In the genomic region with DNA sequence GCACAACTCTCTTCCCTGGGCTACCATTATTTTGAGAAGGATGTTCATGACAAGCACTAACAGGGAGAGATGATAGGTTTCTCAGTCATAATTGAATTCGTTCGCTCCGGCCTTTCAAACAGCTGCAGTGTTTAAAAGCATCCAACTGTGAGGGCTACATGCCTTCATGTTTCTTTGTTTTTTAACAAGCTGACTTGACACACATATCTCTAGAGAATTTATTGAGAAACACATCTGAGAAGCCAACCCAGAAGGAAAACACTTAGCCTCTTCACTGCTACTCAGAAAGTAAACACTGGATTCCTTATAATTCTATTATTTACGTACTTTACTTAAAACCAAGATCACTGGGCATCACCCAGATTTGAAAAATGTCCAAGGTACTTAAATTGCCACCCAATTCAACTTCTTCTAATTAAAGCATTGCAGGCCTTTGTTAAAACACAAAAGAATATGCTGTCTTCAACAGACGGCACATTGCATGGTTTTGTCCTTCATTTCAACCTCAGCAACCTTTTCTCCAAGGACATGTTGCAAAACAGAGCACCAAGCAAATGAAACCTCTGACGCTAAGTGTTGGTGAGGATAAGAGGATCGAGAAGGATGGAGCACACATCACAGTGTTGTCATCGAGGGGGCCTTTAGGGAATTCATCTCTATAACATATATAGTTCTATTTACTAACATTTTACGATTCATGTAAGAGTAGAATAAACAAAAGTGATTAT, we compare ENCODE assay signal across 15 cellular contexts.
DNase-seq lines count a peak whose midpoint lies in the region; ATAC-seq, FAIRE-seq and TF ChIP-seq lines count a peak whose summit lies in the region.
"Had no signal": no experiment of that assay in that cellular context is flagged by ENCODE, and none has a peak within 500 bp of the region (broad histone marks: within the 10 kb centered on the region; RNA-seq: fewer than 3 reads in every experiment).

No MANE protein-coding gene starts in this region.

- H3K4me1 ChIP-seq in mesenchymal stem cell (ENCODE audit: control insufficient read depth, insufficient read depth, low read depth, low read length) (peaks cover 3% of the 10 kb centered on the region), aorta (ENCODE audit: control insufficient read depth in 1 of 2, insufficient read depth in 2 of 2, low read length in 2 of 2) (no peaks in the 10 kb centered on the region)

- H3K14ac ChIP-seq in mesenchymal stem cell (ENCODE audit: low read length in 2 of 2), result no peak overlapping the region

- WGBS in mesenchymal stem cell, result 40% methylated on average over 5 of the region's 9 CpGs
- 86 to 92% methylated on average over 9 of the region's 9 CpGs for WGBS in aorta, 2 donors

- peaks cover 8% of the 10 kb centered on the region for H3K79me1 ChIP-seq in mesenchymal stem cell (replicated peaks; ENCODE audit: low read length, poor library complexity, severe bottlenecking)

- H4K8ac ChIP-seq in mesenchymal stem cell (ENCODE audit: low read length), result no peak overlapping the region

- H2BK12ac ChIP-seq in mesenchymal stem cell (ENCODE audit: low read length in 2 of 2), result no peak overlapping the region

- no peak overlapping the region for H3K4me2 ChIP-seq in mesenchymal stem cell (ENCODE audit: low read length, poor library complexity, severe bottlenecking)

- H2BK5ac ChIP-seq in mesenchymal stem cell (ENCODE audit: low read depth, low read length, poor library complexity, severe bottlenecking), result no peak overlapping the region

- H3K4me3 ChIP-seq in mesenchymal stem cell (ENCODE audit: insufficient read depth in 1 of 2, low read depth in 1 of 2, low read length in 2 of 2) (peak overlapping the region in 1 of 2 experiments; percentile 43), aorta (ENCODE audit: low read length in 2 of 2) (no peak overlapping the region), brain microvascular endothelial cell (ENCODE audit: low read depth, low read length) (no peak overlapping the region)

- H3K36me3 Mint-ChIP-seq in activated CD4-positive, alpha-beta T cell treated with anti-CD3 and anti-CD28 coated beads, Interleukin-2, amount 10 ng/mL, durations not matched to agents 24 days and 14 days (ENCODE audit: low read depth), result no peaks in the 10 kb centered on the region
- H3K36me3 Mint-ChIP-seq: natural killer cell had no signal

- H2AK5ac ChIP-seq in mesenchymal stem cell (ENCODE audit: low read length, severe bottlenecking), result no peak overlapping the region

- H3K23ac ChIP-seq in mesenchymal stem cell (ENCODE audit: low read length in 2 of 2), result no peak overlapping the region

- H2BK15ac ChIP-seq in mesenchymal stem cell (ENCODE audit: low read depth, poor library complexity, severe bottlenecking), result no peak overlapping the region

- peak; percentile 31 for DNase-seq in activated CD4-positive, alpha-beta T cell treated with anti-CD3 and anti-CD28 coated beads, Interleukin-2, amount 10 ng/mL, durations not matched to agents 24 days and 14 days
- DNase-seq in activated CD4-positive, alpha-beta T cell treated with anti-CD3 and anti-CD28 coated beads, Interleukin-2, amount 50 U/mL, for 48 hours, result no peak
- peak; percentile 61 for DNase-seq in mesenchymal stem cell
- DNase-seq in aorta, result no peak
- no peak for DNase-seq in brain microvascular endothelial cell
- no peak for DNase-seq in NCI-H524 (lab: John Stamatoyannopoulos, UW)
- DNase-seq: activated naive CD4-positive, alpha-beta T cell treated with anti-CD3 and anti-CD28 coated beads, Interleukin-2, amount 50 U/mL, for 16 hours; cortex of kidney; natural killer cell; stimulated activated CD4-positive, alpha-beta T cell treated with anti-CD3 and anti-CD28 coated beads, Interleukin-15, amount 100 ng/mL, for 24 hours; stimulated activated CD8-positive, alpha-beta memory T cell treated with anti-CD3 and anti-CD28 coated beads, Interleukin-4, amount 100 ng/mL, for 48 hours had no signal

- H3K27me3 ChIP-seq in mesenchymal stem cell (ENCODE audit: control insufficient read depth in 1 of 2, insufficient read depth in 1 of 2, low read length in 2 of 2), result no peaks in the 10 kb centered on the region
- no peaks in the 10 kb centered on the region for H3K27me3 ChIP-seq in aorta (ENCODE audit: control insufficient read depth in 1 of 2, insufficient read depth in 2 of 2, low read length in 1 of 2)
- H3K27me3 ChIP-seq in brain microvascular endothelial cell (replicated peaks), result no peaks in the 10 kb centered on the region

- H3K27ac Mint-ChIP-seq in activated CD4-positive, alpha-beta T cell treated with anti-CD3 and anti-CD28 coated beads, Interleukin-2, amount 10 ng/mL, durations not matched to agents 24 days and 14 days, result no peak overlapping the region
- H3K27ac Mint-ChIP-seq: natural killer cell had no signal

- H3K36me3 ChIP-seq in mesenchymal stem cell (ENCODE audit: control insufficient read depth in 1 of 2, insufficient read depth in 2 of 2, low read depth in 1 of 2, low read length in 2 of 2) (no peaks in the 10 kb centered on the region), aorta (ENCODE audit: control insufficient read depth in 1 of 2, insufficient read depth in 2 of 2, low read length in 1 of 2) (no peaks in the 10 kb centered on the region), brain microvascular endothelial cell (replicated peaks) (no peaks in the 10 kb centered on the region)

- H4K91ac ChIP-seq in mesenchymal stem cell (ENCODE audit: low read length), result no peak overlapping the region

- no peak overlapping the region for H2AFZ ChIP-seq in mesenchymal stem cell (ENCODE audit: low read depth, low read length)

- peak; percentile 74 for ATAC-seq in aorta (ENCODE audit: low FRiP score)
- no peak for ATAC-seq in GM21367 (IDR thresholded peaks at IDR 0.05; ENCODE audit: unreplicated experiment)
- ATAC-seq: natural killer cell had no signal

- no peak overlapping the region for H3K4ac ChIP-seq in mesenchymal stem cell (ENCODE audit: low read depth in 1 of 2, low read length in 2 of 2)

- peak; percentile 53 for FAIRE-seq in endometrium (lab: Jason Lieb, UNC)
- FAIRE-seq: GM19239, H1 had no signal

- H3K27me3 Mint-ChIP-seq in activated CD4-positive, alpha-beta T cell treated with anti-CD3 and anti-CD28 coated beads, Interleukin-2, amount 10 ng/mL, durations not matched to agents 24 days and 14 days, result peaks cover 12% of the 10 kb centered on the region

- in situ Hi-C loops in brain microvascular endothelial cell (cut with HindIII; ENCODE audit: low pct_ligation_motif_present, low sequenced_read_pairs), result no loop called here

- no peak for TF ChIP-seq CTCF in brain microvascular endothelial cell (IDR thresholded peaks at IDR 0.05; ENCODE audit: low read depth, low read length, missing control alignments)

- no peaks in the 10 kb centered on the region for H3K4me1 Mint-ChIP-seq in activated CD4-positive, alpha-beta T cell treated with anti-CD3 and anti-CD28 coated beads, Interleukin-2, amount 10 ng/mL, durations not matched to agents 24 days and 14 days
- H3K4me1 Mint-ChIP-seq: natural killer cell had no signal

- H3K9ac ChIP-seq in mesenchymal stem cell (ENCODE audit: low read length), result peak overlapping the region; percentile 44

- no peak overlapping the region for H3K18ac ChIP-seq in mesenchymal stem cell (ENCODE audit: low read depth in 1 of 2, low read length in 2 of 2)

- no peak overlapping the region for H3K4me3 Mint-ChIP-seq in activated CD4-positive, alpha-beta T cell treated with anti-CD3 and anti-CD28 coated beads, Interleukin-2, amount 10 ng/mL, durations not matched to agents 24 days and 14 days
- H3K4me3 Mint-ChIP-seq: natural killer cell had no signal

- H3K9me3 ChIP-seq in mesenchymal stem cell (ENCODE audit: control insufficient read depth, low read length) (no peaks in the 10 kb centered on the region), aorta (ENCODE audit: control insufficient read depth, low read length) (no peaks in the 10 kb centered on the region)

- no peaks in the 10 kb centered on the region for H3K9me3 Mint-ChIP-seq in activated CD4-positive, alpha-beta T cell treated with anti-CD3 and anti-CD28 coated beads, Interleukin-2, amount 10 ng/mL, durations not matched to agents 24 days and 14 days
- H3K9me3 Mint-ChIP-seq: natural killer cell had no signal

- intact Hi-C loops in activated CD4-positive, alpha-beta T cell treated with anti-CD3 and anti-CD28 coated beads, Interleukin-2, amount 10 ng/mL, durations not matched to agents 24 days and 14 days (cut with micrococcal nuclease), result no loop called here
- intact Hi-C loops in aorta (cut with DNase I), result no loop called here

- no peak overlapping the region for H2BK120ac ChIP-seq in mesenchymal stem cell (ENCODE audit: low read depth, low read length)

- H3K27ac ChIP-seq in mesenchymal stem cell (ENCODE audit: low read length, poor library complexity, severe bottlenecking), result no peak overlapping the region
- no peak overlapping the region for H3K27ac ChIP-seq in aorta (ENCODE audit: low read depth in 1 of 2, low read length in 2 of 2)
- H3K27ac ChIP-seq in brain microvascular endothelial cell, result no peak overlapping the region

Comparison
In these comparisons a context has a peak if more than half of its experiments do, and no peak if none do; other contexts are left out.
1. DNase-seq: peak in activated CD4-positive, alpha-beta T cell treated with anti-CD3 and anti-CD28 coated beads, Interleukin-2, amount 10 ng/mL, durations not matched to agents 24 days and 14 days (single experiment) and mesenchymal stem cell (single experiment); none in activated CD4-positive, alpha-beta T cell treated with anti-CD3 and anti-CD28 coated beads, Interleukin-2, amount 50 U/mL, for 48 hours (0 of 2), aorta (0 of 2), brain microvascular endothelial cell (single experiment) and NCI-H524 (0 of 2).